In genomic region chr20:43186312-43186711, GRCh38 we compare ENCODE assay signal across 32 cellular contexts. TPM values are rescaled to one million over a fixed set of nuclear protein-coding genes. Genes with fewer than 3 reads are reported as not detected.
"Had no signal": no experiment of that assay in that cellular context is flagged by ENCODE, and none has a peak within 500 bp of the region (broad histone marks: within the 10 kb centered on the region; RNA-seq: fewer than 3 reads in every experiment).

No MANE protein-coding gene starts in this region.

- DNase-seq: activated CD4-positive, alpha-beta memory T cell treated with anti-CD3 and anti-CD28 coated beads, Interleukin-2, amount 10 ng/mL, durations not matched to agents 7 days and 5 days; activated CD4-positive, alpha-beta T cell treated with anti-CD3 and anti-CD28 coated beads for 36 hours; activated CD4-positive, alpha-beta T cell treated with anti-CD3 and anti-CD28 coated beads, Interleukin-2, amount 10 ng/mL, durations not matched to agents 24 days and 14 days; activated CD4-positive, alpha-beta T cell treated with anti-CD3 and anti-CD28 coated beads, Interleukin-2, amount 50 U/mL, for 4 hours; activated CD4-positive, CD25-positive, alpha-beta regulatory T cell; activated CD4-positive, CD25-positive, alpha-beta regulatory T cell treated with anti-CD3 and anti-CD28 coated beads, Interleukin-2, amount 50 U/mL, for 72 hours; activated CD8-positive, alpha-beta memory T cell treated with anti-CD3 and anti-CD28 coated beads, Interleukin-2, amount 50 U/mL, for 48 hours; activated gamma-delta T cell; activated naive CD4-positive, alpha-beta T cell; activated naive CD4-positive, alpha-beta T cell treated with anti-CD3 and anti-CD28 coated beads, Interleukin-2, amount 10 ng/mL, durations not matched to agents 7 days and 5 days; activated naive CD8-positive, alpha-beta T cell treated with anti-CD3 and anti-CD28 coated beads, Interleukin-2, amount 10 ng/mL, durations not matched to agents 7 days and 5 days; activated T-cell treated with anti-CD3 and anti-CD28 coated beads for 4 hours; activated T-cell treated with anti-CD3 and anti-CD28 coated beads, Interleukin-2, amount 50 U/mL, for 24 hours; activated T-cell treated with anti-CD3 and anti-CD28 coated beads, Interleukin-2, amount 50 U/mL, for 72 hours; central memory CD4-positive, alpha-beta T cell; cerebellar nuclear complex; effector CD4-positive, alpha-beta T cell; effector memory CD8-positive, alpha-beta T cell; esophagus squamous epithelium; foreskin melanocyte; heart right ventricle; T-helper 2 cell had no signal

- ATAC-seq: activated CD4-positive, alpha-beta T cell treated with anti-CD3 and anti-CD28 coated beads for 36 hours; activated naive CD4-positive, alpha-beta T cell treated with anti-CD3 and anti-CD28 coated beads, Interleukin-2, amount 50 U/mL, for 72 hours; activated T-cell treated with anti-CD3 and anti-CD28 coated beads, Interleukin-2, amount 50 U/mL, for 72 hours; effector memory CD8-positive, alpha-beta T cell; gastroesophageal sphincter; heart right ventricle had no signal

- H3K27ac ChIP-seq: ascending aorta, breast epithelium, cardiac muscle cell, coronary artery, esophagus squamous epithelium, gastroesophageal sphincter, heart right ventricle had no signal

- H3K36me3 ChIP-seq: ascending aorta, breast epithelium, cardiac muscle cell, esophagus squamous epithelium, gastroesophageal sphincter, heart right ventricle had no signal

- H3K4me3 ChIP-seq: ascending aorta, breast epithelium, cardiac muscle cell, coronary artery, esophagus squamous epithelium, gastroesophageal sphincter, heart right ventricle had no signal

- H3K4me1 ChIP-seq: breast epithelium had no signal

RNA-seq across cellular contexts. Expression of gene PTPRT, which starts 3.4 kb away (rescaled TPM):
- total RNA-seq: activated CD4-positive, alpha-beta memory T cell treated with anti-CD3 and anti-CD28 coated beads, Interleukin-2, amount 10 ng/mL, durations not matched to agents 7 days and 5 days; activated CD4-positive, alpha-beta T cell treated with anti-CD3 and anti-CD28 coated beads for 36 hours; activated CD4-positive, alpha-beta T cell treated with anti-CD3 and anti-CD28 coated beads, Interleukin-2, amount 10 ng/mL, durations not matched to agents 24 days and 14 days; activated naive CD4-positive, alpha-beta T cell treated with anti-CD3 and anti-CD28 coated beads, Interleukin-2, amount 50 U/mL, for 72 hours; activated naive CD8-positive, alpha-beta T cell treated with anti-CD3 and anti-CD28 coated beads, Interleukin-2, amount 10 ng/mL, durations not matched to agents 7 days and 5 days; activated T-cell treated with anti-CD3 and anti-CD28 coated beads, Interleukin-2, amount 50 U/mL, for 72 hours; fibroblast of lung; fibroblast of villous mesenchyme; glomerular endothelial cell; T-helper 1 cell treated with Interleukin-12 subunit alpha and Interleukin-12 subunit beta and Interleukin-4 antibody, amounts not matched to agents 30 ng/mL and 1 ng/mL, for 36 hours had no signal
- polyA plus RNA-seq: fibroblast of lung had no signal
